Comparison of ENCODE assay signal across 9 cellular contexts in the genomic region with DNA sequence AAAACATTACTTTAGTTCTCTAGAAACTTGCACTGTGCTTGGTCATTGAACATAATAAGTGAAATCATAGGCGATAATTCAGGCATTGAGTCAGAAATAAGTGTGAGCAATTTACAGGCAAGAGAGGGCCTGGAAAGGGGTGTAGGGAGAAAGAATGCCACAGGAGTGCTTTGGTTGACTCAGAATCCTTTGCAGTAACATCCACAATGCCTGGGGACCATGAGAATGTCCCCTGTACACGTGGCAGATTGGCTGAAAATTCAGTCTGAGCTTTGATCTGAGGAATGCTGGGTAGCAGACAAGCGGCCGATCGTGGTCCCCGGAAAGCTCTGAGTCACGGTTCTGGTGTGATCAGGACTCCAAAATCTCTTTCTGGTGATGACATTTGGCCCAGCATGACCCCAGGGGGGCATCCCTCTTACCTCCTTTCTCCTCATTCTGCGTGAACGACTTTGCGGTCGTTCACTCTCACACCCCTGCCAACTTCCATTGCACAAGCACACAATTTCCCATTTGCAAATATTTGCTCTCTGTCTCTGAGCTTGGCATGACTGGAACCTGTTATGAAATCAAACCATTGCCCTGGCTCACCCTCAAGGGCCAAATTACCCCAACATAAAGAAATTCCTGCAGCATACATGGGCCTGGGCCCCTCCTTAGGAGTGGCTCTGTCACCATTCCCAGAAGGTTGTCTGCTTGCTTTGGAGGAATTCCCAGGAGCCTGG.
DNase-seq lines count a peak whose midpoint lies in the region; ATAC-seq, FAIRE-seq and TF ChIP-seq lines count a peak whose summit lies in the region.
"Had no signal": no experiment of that assay in that cellular context is flagged by ENCODE, and none has a peak within 500 bp of the region (broad histone marks: within the 10 kb centered on the region; RNA-seq: fewer than 3 reads in every experiment).

No MANE protein-coding gene starts in this region.

- H3K79me2 ChIP-seq in fibroblast of lung (ENCODE audit: control insufficient read depth, insufficient read depth, low read length) = no peaks in the 10 kb centered on the region

- H3K9ac ChIP-seq in fibroblast of lung (ENCODE audit: insufficient read depth, low read length) = no peak overlapping the region

- H3K4me1 ChIP-seq in fibroblast of lung (ENCODE audit: control insufficient read depth, extremely low read depth, insufficient read depth, low read length) = peaks cover 10% of the 10 kb centered on the region
- H3K4me1 ChIP-seq in pancreas = peaks cover 11 to 27% (median 24%) of the 10 kb centered on the region in 3 donors

- ATAC-seq in pancreas (peak; percentile 87 to 91 (median 88)), GM19455 (IDR thresholded peaks at IDR 0.05; ENCODE audit: unreplicated experiment) (no peak)

- H3K4me2 ChIP-seq in fibroblast of lung (ENCODE audit: extremely low read depth, insufficient read depth, low read length) = no peak overlapping the region

- intact Hi-C loops in pancreas (cut with DNase I) = no loop called here

- H3K36me3 ChIP-seq in fibroblast of lung (ENCODE audit: control insufficient read depth, insufficient read depth, low read length) (no peaks in the 10 kb centered on the region), pancreas (no peaks in the 10 kb centered on the region)

- no peak for FAIRE-seq in pancreas (lab: Jason Lieb, UNC)

- H3K27ac ChIP-seq in fibroblast of lung (ENCODE audit: insufficient read depth, low read length) = peak overlapping the region; percentile 28
- peak overlapping the region; percentile 49 to 81 (median 65) for H3K27ac ChIP-seq in pancreas

- H3K4me3 ChIP-seq in fibroblast of lung (replicated peaks in 1 of 4; ENCODE audit: control extremely low read depth in 1 of 4, insufficient read depth in 1 of 4, low read depth in 3 of 4, low read length in 4 of 4) (no peak overlapping the region), pancreas (no peak overlapping the region)

- 14 to 17% methylated on average over 11 of the region's 11 CpGs for WGBS in pancreas, 2 donors

- no peaks in the 10 kb centered on the region for H3K27me3 ChIP-seq in fibroblast of lung (ENCODE audit: control insufficient read depth, insufficient read depth, low read length)
- no peaks in the 10 kb centered on the region for H3K27me3 ChIP-seq in pancreas

- no peaks in the 10 kb centered on the region for H4K20me1 ChIP-seq in fibroblast of lung (ENCODE audit: control insufficient read depth, extremely low read depth, insufficient read depth, low read length)

- H2AFZ ChIP-seq in fibroblast of lung (ENCODE audit: low read length) = no peak overlapping the region

- no peak for TF ChIP-seq CTCF in fibroblast of lung (conservative IDR thresholded peaks at IDR 0.05 in 1 of 2, IDR thresholded peaks at IDR 0.05 in 1 of 2; ENCODE audit: low read depth in 1 of 2, low read length in 2 of 2)
- TF ChIP-seq CTCF in pancreas (IDR thresholded peaks at IDR 0.05) = no peak

- H3K9me3 ChIP-seq in fibroblast of lung (ENCODE audit: control insufficient read depth, insufficient read depth, low read depth, low read length) (no peaks in the 10 kb centered on the region), pancreas (no peaks in the 10 kb centered on the region)

- peak; percentile 18 for DNase-seq in DMS53 treated with DMSO at 0.1 percent for 48 hours (lab: John Stamatoyannopoulos, UW; ENCODE audit: unreplicated experiment)
- peak; percentile 32 to 78 for DNase-seq in NCI-H446 (lab: John Stamatoyannopoulos, UW)
- DNase-seq in fibroblast of lung (ENCODE audit: low read depth in 2 of 2) = peak; percentile 89 to 90
- peak in 4 of 6 donors; percentile 57 to 82 (median 76) for DNase-seq in pancreas
- DNase-seq in iPS-NIHi7 (ENCODE audit: extremely low spot score) = no peak
- DNase-seq in Kasumi-1 (lab: John Stamatoyannopoulos, UW) = no peak
- DNase-seq in middle frontal gyrus (ENCODE audit: extremely low spot score, low spot score) = no peak
- DNase-seq: occipital lobe had no signal

Comparison
In these comparisons a context has a peak if more than half of its experiments do, and no peak if none do; other contexts are left out.
1. DNase-seq: peak in DMS53 treated with DMSO at 0.1 percent for 48 hours (single experiment), NCI-H446 (2 of 2), fibroblast of lung (2 of 2) and pancreas (4 of 6); none in iPS-NIHi7 (single experiment), Kasumi-1 (0 of 2) and middle frontal gyrus (single experiment).